ENCODE assay signal across 34 cellular contexts in genomic region chr6:23021487-23021886, GRCh38.
"Had no signal": no experiment of that assay in that cellular context is flagged by ENCODE, and none has a peak within 500 bp of the region (broad histone marks: within the 10 kb centered on the region; RNA-seq: fewer than 3 reads in every experiment).

No MANE protein-coding gene starts in this region.

- DNase-seq: activated effector memory CD4-positive, alpha-beta T cell treated with anti-CD3 and anti-CD28 coated beads, Interleukin-2, amount 50 U/mL, for 16 hours; activated effector memory CD4-positive, alpha-beta T cell treated with Interleukin-2 at 50 U/mL for 16 hours; activated gamma-delta T cell; activated gamma-delta T cell treated with Interleukin-2 at 50 U/mL for 16 hours; activated naive CD4-positive, alpha-beta T cell; activated naive CD4-positive, alpha-beta T cell treated with anti-CD3 and anti-CD28 coated beads for 36 hours; activated naive CD4-positive, alpha-beta T cell treated with anti-CD3 and anti-CD28 coated beads, Interleukin-2, amount 10 ng/mL, durations not matched to agents 7 days and 5 days; activated naive CD4-positive, alpha-beta T cell treated with anti-CD3 and anti-CD28 coated beads, Interleukin-2, amount 50 U/mL, for 16 hours; activated naive CD4-positive, alpha-beta T cell treated with Interleukin-2 at 50 U/mL for 16 hours; activated naive CD8-positive, alpha-beta T cell treated with anti-CD3 and anti-CD28 coated beads for 36 hours; activated naive CD8-positive, alpha-beta T cell treated with anti-CD3 and anti-CD28 coated beads, Interleukin-2, amount 10 ng/mL, durations not matched to agents 7 days and 5 days; activated naive CD8-positive, alpha-beta T cell treated with anti-CD3 and anti-CD28 coated beads, Interleukin-2, amount 50 U/mL, for 24 hours; activated T-cell treated with anti-CD3 and anti-CD28 coated beads, Interleukin-2, amount 50 U/mL, for 1 hour; activated T-cell treated with anti-CD3 and anti-CD28 coated beads, Interleukin-2, amount 50 U/mL, for 24 hours; activated T-cell treated with anti-CD3 and anti-CD28 coated beads, Interleukin-2, amount 50 U/mL, for 4 hours; activated T-cell treated with anti-CD3 and anti-CD28 coated beads, Interleukin-2, amount 50 U/mL, for 48 hours; activated T-cell treated with anti-CD3 and anti-CD28 coated beads, Interleukin-2, amount 50 U/mL, for 72 hours; adrenal gland; amniotic stem cell; amygdala; anterior cingulate cortex; aorta; body of pancreas; brain microvascular endothelial cell; caudate nucleus; central memory CD4-positive, alpha-beta T cell; cerebellar nuclear complex had no signal

- ATAC-seq: activated naive CD4-positive, alpha-beta T cell treated with anti-CD3 and anti-CD28 coated beads, Interleukin-2, amount 50 U/mL, for 72 hours; activated naive CD8-positive, alpha-beta T cell treated with anti-CD3 and anti-CD28 coated beads, Interleukin-2, amount 50 U/mL, for 24 hours; activated T-cell treated with anti-CD3 and anti-CD28 coated beads, Interleukin-2, amount 50 U/mL, for 4 hours; activated T-cell treated with anti-CD3 and anti-CD28 coated beads, Interleukin-2, amount 50 U/mL, for 72 hours; activated T-helper 17 cell treated with anti-CD3 and anti-CD28 coated beads, Interleukin-2, amount 50 U/mL, for 72 hours; body of pancreas had no signal

- FAIRE-seq: astrocyte, bronchial epithelial cell had no signal

- H3K4me1 ChIP-seq: adrenal gland, ascending aorta, body of pancreas, breast epithelium had no signal

- H3K27me3 ChIP-seq: adrenal gland, ascending aorta, body of pancreas, brain microvascular endothelial cell, breast epithelium, cardiac muscle cell had no signal

- H3K4me3 ChIP-seq: adrenal gland, ascending aorta, body of pancreas, breast epithelium, cardiac muscle cell had no signal

- H3K36me3 ChIP-seq: adrenal gland, ascending aorta, brain microvascular endothelial cell, breast epithelium, cardiac muscle cell had no signal

- H3K27ac ChIP-seq: adrenal gland, ascending aorta, body of pancreas, brain microvascular endothelial cell, breast epithelium, cardiac muscle cell had no signal

- H3K9me3 ChIP-seq: adrenal gland, ascending aorta, body of pancreas, breast epithelium had no signal
